Comparison of ENCODE assay signal across 8 cellular contexts in the genomic region with DNA sequence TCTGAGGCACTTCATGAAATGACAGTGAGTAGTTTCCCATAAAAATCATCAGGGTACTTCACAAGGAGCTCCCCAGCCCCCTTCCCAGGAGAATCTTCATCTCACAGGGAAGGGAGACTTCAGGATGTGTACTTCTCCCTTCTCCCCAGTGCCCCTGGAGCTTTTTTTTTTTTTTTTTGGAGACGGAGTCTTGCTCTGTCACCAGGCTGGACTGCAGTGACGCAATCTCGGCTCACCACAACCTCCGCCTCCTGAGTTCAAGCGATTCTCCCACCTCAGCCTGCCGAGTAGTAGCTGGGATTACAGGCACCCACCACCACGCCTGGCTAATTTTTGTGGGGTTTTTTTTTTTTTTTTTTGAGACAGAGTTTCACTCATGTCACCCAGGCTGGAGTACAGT. TPM values are rescaled to one million over a fixed set of nuclear protein-coding genes. Genes with fewer than 3 reads are reported as not detected.
DNase-seq lines count a peak whose midpoint lies in the region; ATAC-seq and TF ChIP-seq lines count a peak whose summit lies in the region.

No MANE protein-coding gene starts in this region.

- no peak for TF ChIP-seq CTCF in neutrophil (IDR thresholded peaks at IDR 0.05)

- H3K27ac Mint-ChIP-seq in dendritic cell treated with granulocyte-macrophage colony-stimulating factor and Interleukin-4, amounts not matched to agents 40 ng/mL and 50 ng/mL, for 4 days: peak overlapping the region; percentile 67
- no peak overlapping the region for H3K27ac Mint-ChIP-seq in activated CD4-positive, alpha-beta T cell treated with anti-CD3 and anti-CD28 coated beads, Interleukin-2, amount 10 ng/mL, durations not matched to agents 24 days and 14 days

- peak overlapping the region; percentile 42 for H3K4me3 Mint-ChIP-seq in dendritic cell treated with granulocyte-macrophage colony-stimulating factor and Interleukin-4, amounts not matched to agents 40 ng/mL and 50 ng/mL, for 4 days
- H3K4me3 Mint-ChIP-seq in activated CD4-positive, alpha-beta T cell treated with anti-CD3 and anti-CD28 coated beads, Interleukin-2, amount 10 ng/mL, durations not matched to agents 24 days and 14 days: no peak overlapping the region

- H3K4me1 Mint-ChIP-seq in dendritic cell treated with granulocyte-macrophage colony-stimulating factor and Interleukin-4, amounts not matched to agents 40 ng/mL and 50 ng/mL, for 4 days (ENCODE audit: low read depth): peaks cover 97% of the 10 kb centered on the region
- peaks cover 46% of the 10 kb centered on the region for H3K4me1 Mint-ChIP-seq in activated CD4-positive, alpha-beta T cell treated with anti-CD3 and anti-CD28 coated beads, Interleukin-2, amount 10 ng/mL, durations not matched to agents 24 days and 14 days

- peaks cover 69 to 89% of the 10 kb centered on the region in 2 experiments for H3K4me1 ChIP-seq in neutrophil (ENCODE audit: control insufficient read depth in 1 of 2, insufficient read depth in 1 of 2, low read depth in 1 of 2, low read length in 1 of 2)

- H3K9me3 Mint-ChIP-seq in dendritic cell treated with granulocyte-macrophage colony-stimulating factor and Interleukin-4, amounts not matched to agents 40 ng/mL and 50 ng/mL, for 4 days: no peaks in the 10 kb centered on the region
- no peaks in the 10 kb centered on the region for H3K9me3 Mint-ChIP-seq in activated CD4-positive, alpha-beta T cell treated with anti-CD3 and anti-CD28 coated beads, Interleukin-2, amount 10 ng/mL, durations not matched to agents 24 days and 14 days

- H3K36me3 Mint-ChIP-seq in dendritic cell treated with granulocyte-macrophage colony-stimulating factor and Interleukin-4, amounts not matched to agents 40 ng/mL and 50 ng/mL, for 4 days (ENCODE audit: low read depth): peaks cover 11% of the 10 kb centered on the region
- peaks cover 3% of the 10 kb centered on the region for H3K36me3 Mint-ChIP-seq in activated CD4-positive, alpha-beta T cell treated with anti-CD3 and anti-CD28 coated beads, Interleukin-2, amount 10 ng/mL, durations not matched to agents 24 days and 14 days (ENCODE audit: low read depth)

- no peaks in the 10 kb centered on the region for H3K9me3 ChIP-seq in neutrophil

- H3K27me3 Mint-ChIP-seq in dendritic cell treated with granulocyte-macrophage colony-stimulating factor and Interleukin-4, amounts not matched to agents 40 ng/mL and 50 ng/mL, for 4 days: no peaks in the 10 kb centered on the region
- no peaks in the 10 kb centered on the region for H3K27me3 Mint-ChIP-seq in activated CD4-positive, alpha-beta T cell treated with anti-CD3 and anti-CD28 coated beads, Interleukin-2, amount 10 ng/mL, durations not matched to agents 24 days and 14 days

- intact Hi-C loops in dendritic cell treated with granulocyte-macrophage colony-stimulating factor and Interleukin-4, amounts not matched to agents 40 ng/mL and 50 ng/mL, for 4 days (cut with micrococcal nuclease): loop anchor here (5.0 kb wide), 2 partner anchors 33 to 73 kb away; no protein-coding TSS in a partner anchor
- intact Hi-C loops in activated CD4-positive, alpha-beta T cell treated with anti-CD3 and anti-CD28 coated beads, Interleukin-2, amount 10 ng/mL, durations not matched to agents 24 days and 14 days (cut with micrococcal nuclease): no loop called here

- H3K27me3 ChIP-seq in neutrophil: no peaks in the 10 kb centered on the region

- ATAC-seq in HG03520 (IDR thresholded peaks at IDR 0.05; ENCODE audit: unreplicated experiment): no peak

- H3K4me3 ChIP-seq in neutrophil (ENCODE audit: low read depth in 1 of 2, low read length in 1 of 2): peak overlapping the region; percentile 37 to 57

- peaks cover 4% of the 10 kb centered on the region for H3K36me3 ChIP-seq in neutrophil

- H3K27ac ChIP-seq in neutrophil: peak overlapping the region; percentile 93

- DNase-seq in EL: peak; percentile 90
- DNase-seq in NOMO-1 treated with dmso at 0.1 percent for 144 hours (lab: John Stamatoyannopoulos, UW; ENCODE audit: unreplicated experiment): peak; percentile 23
- no peak for DNase-seq in cerebellar cortex (ENCODE audit: low spot score)
- DNase-seq in NCI-H2107 (lab: John Stamatoyannopoulos, UW): no peak
- DNase-seq in activated CD4-positive, alpha-beta T cell treated with anti-CD3 and anti-CD28 coated beads, Interleukin-2, amount 10 ng/mL, durations not matched to agents 24 days and 14 days: no peak

RNA-seq across cellular contexts. Expression of gene ITPK1, which starts 10.4 kb away (rescaled TPM):
- total RNA-seq in activated CD4-positive, alpha-beta T cell treated with anti-CD3 and anti-CD28 coated beads, Interleukin-2, amount 10 ng/mL, durations not matched to agents 24 days and 14 days: 71.0 and 73.9 TPM in 2 replicates

Comparison
In these comparisons a context has a peak if more than half of its experiments do, and no peak if none do; other contexts are left out.
1. DNase-seq: peak in EL (single experiment) and NOMO-1 treated with dmso at 0.1 percent for 144 hours (single experiment); none in cerebellar cortex (single experiment), NCI-H2107 (single experiment) and activated CD4-positive, alpha-beta T cell treated with anti-CD3 and anti-CD28 coated beads, Interleukin-2, amount 10 ng/mL, durations not matched to agents 24 days and 14 days (single experiment).